8 cellular contexts compared by ENCODE assay signal in the genomic region with DNA sequence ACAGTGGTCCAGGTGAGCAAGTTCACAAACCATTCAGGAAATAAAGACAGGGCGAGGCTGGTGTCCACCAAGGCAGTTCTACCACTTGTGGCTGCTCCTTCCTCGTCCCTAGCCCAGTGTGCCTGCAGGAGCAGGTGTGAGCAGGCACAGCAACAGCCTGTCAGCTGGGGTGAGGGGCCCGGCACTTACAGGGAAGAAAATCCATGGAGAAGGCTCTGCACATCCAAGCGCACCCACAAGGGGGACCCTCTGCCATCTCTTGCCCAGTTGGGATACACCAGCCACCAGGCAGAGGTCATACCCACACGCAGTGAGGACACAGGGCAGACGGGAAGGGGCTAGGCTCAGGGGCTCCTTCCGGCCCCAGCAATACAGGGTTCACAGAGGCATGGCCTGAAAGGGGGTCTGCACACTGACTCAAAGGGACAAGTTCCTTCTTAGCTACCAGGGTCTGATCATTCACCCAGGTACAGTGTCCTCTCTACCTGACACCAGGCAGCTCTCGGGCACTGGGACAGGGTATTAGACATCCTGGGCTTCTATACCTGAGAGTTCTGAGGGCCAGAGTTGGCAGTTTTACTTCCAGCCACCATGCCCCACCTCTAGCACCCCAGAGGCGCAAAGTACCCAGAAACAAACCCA. TPM values are rescaled to one million over a fixed set of nuclear protein-coding genes. Genes with fewer than 3 reads are reported as not detected.
DNase-seq lines count a peak whose midpoint lies in the region; ATAC-seq and TF ChIP-seq lines count a peak whose summit lies in the region.

No MANE protein-coding gene starts in this region.

- no peak overlapping the region for H3K4me3 ChIP-seq in esophagus squamous epithelium

- H3K27ac Mint-ChIP-seq in natural killer cell, result peak overlapping the region; percentile 93 to 98

- H3K27ac ChIP-seq in esophagus squamous epithelium, result peak overlapping the region; percentile 26 to 72 (median 52)

- H3K27me3 Mint-ChIP-seq in natural killer cell (ENCODE audit: low read depth in 2 of 2), result no peaks in the 10 kb centered on the region

- 21 to 65% methylated on average over 4 of the region's 9 CpGs for WGBS in esophagus squamous epithelium, 2 donors

- no peaks in the 10 kb centered on the region for H3K27me3 ChIP-seq in esophagus squamous epithelium

- TF ChIP-seq POLR2A in esophagus squamous epithelium (IDR thresholded peaks at IDR 0.05), result no peak

- H3K4me1 ChIP-seq in esophagus squamous epithelium, result peaks cover 12 to 65% (median 22%) of the 10 kb centered on the region in 3 donors

- peak overlapping the region; percentile 71 for H3K4me3 Mint-ChIP-seq in natural killer cell

- in situ Hi-C loops in SK-MEL-5 (cut with HindIII; ENCODE audit: low pct_unique_long_range_greater_than_20kb, low sequenced_read_pairs), result no loop called here

- H3K36me3 Mint-ChIP-seq in natural killer cell, result no peaks in the 10 kb centered on the region

- H3K9me3 ChIP-seq in esophagus squamous epithelium, result no peaks in the 10 kb centered on the region

- peaks cover 26 to 81% (median 28%) of the 10 kb centered on the region in 3 donors for H3K36me3 ChIP-seq in esophagus squamous epithelium

- TF ChIP-seq CTCF in esophagus squamous epithelium (IDR thresholded peaks at IDR 0.05), result peak in 5 of 6 experiments; percentile 29 to 70 (median 45)
- no peak for TF ChIP-seq CTCF in natural killer cell (IDR thresholded peaks at IDR 0.05)

- DNase-seq in D341Med (ENCODE audit: low spot score) (peak; percentile 85), HuH-7.5 (ENCODE audit: low spot score) (peak; percentile 66), SK-MEL-5 (ENCODE audit: low read depth, low spot score) (peak; percentile 70), esophagus squamous epithelium (lab: John Stamatoyannopoulos, UW) (no peak), natural killer cell (no peak), activated gamma-delta T cell treated with Interleukin-2 at 50 U/mL for 16 hours (no peak), NCI-H187 (lab: John Stamatoyannopoulos, UW) (no peak)

- ATAC-seq in natural killer cell, result no peak
- no peak for ATAC-seq in GM18519 (IDR thresholded peaks at IDR 0.05; ENCODE audit: low FRiP score, unreplicated experiment)

- intact Hi-C loops in esophagus squamous epithelium (cut with DNase I) (loop anchor here (5.0 kb wide), 1 partner anchor 36 kb away; no protein-coding TSS in a partner anchor), natural killer cell (cut with micrococcal nuclease) (no loop called here)

- H3K4me1 Mint-ChIP-seq in natural killer cell, result peaks cover 59 to 76% of the 10 kb centered on the region in 2 donors

- H3K9me3 Mint-ChIP-seq in natural killer cell, result no peaks in the 10 kb centered on the region

RNA-seq across cellular contexts. Expression of a gene that starts 27.0 kb away (rescaled TPM):
- total RNA-seq in SK-MEL-5 (2014; rRNA removed; shearing (Covaris generic)), result 8.7 and 9.4 TPM in 2 replicates
- polyA plus RNA-seq in SK-MEL-5 (2015; cell fraction: cytosol; rRNA removed), result 13.9 and 16.8 TPM in 2 replicates
- 2.0 and 3.0 TPM in 2 replicates for polyA plus RNA-seq in SK-MEL-5 (2015; cell fraction: nucleus; rRNA removed)
- total RNA-seq in esophagus squamous epithelium (10 to 100 TPM; 10.2 to 26.5 (median 16.5) TPM), natural killer cell (10 to 100 TPM; 35.2 to 49.2 (median 37.9) TPM)

RNA-seq across cellular contexts. Expression of a gene that starts 35.4 kb away (rescaled TPM):
- 65.7 and 68.0 TPM in 2 replicates for total RNA-seq in SK-MEL-5 (2014; rRNA removed; shearing (Covaris generic))
- polyA plus RNA-seq in SK-MEL-5 (2015; cell fraction: cytosol; rRNA removed), result 33.8 and 37.9 TPM in 2 replicates
- 8.5 and 12.2 TPM in 2 replicates for polyA plus RNA-seq in SK-MEL-5 (2015; cell fraction: nucleus; rRNA removed)
- total RNA-seq in esophagus squamous epithelium (10 to 100 TPM; 46.9 to 94.0 (median 75.0) TPM), natural killer cell (100 to 1,000 TPM in 1 of 3 donors, 10 to 100 TPM in 2; 66.0 to 104 (median 77.3) TPM)

RNA-seq across cellular contexts. Expression of a gene that starts 37.1 kb away (rescaled TPM):
- 33.7 and 34.5 TPM in 2 replicates for total RNA-seq in SK-MEL-5 (2014; rRNA removed; shearing (Covaris generic))
- 51.3 and 65.3 TPM in 2 replicates for polyA plus RNA-seq in SK-MEL-5 (2015; cell fraction: cytosol; rRNA removed)
- polyA plus RNA-seq in SK-MEL-5 (2015; cell fraction: nucleus; rRNA removed), result 106 and 115 TPM in 2 replicates
- total RNA-seq in esophagus squamous epithelium, result 10 to 100 TPM; 25.4 to 55.5 (median 34.9) TPM
- total RNA-seq in natural killer cell, result 10 to 100 TPM; 66.6 to 71.2 (median 69.8) TPM

RNA-seq across cellular contexts. Expression of a gene that starts 44.6 kb away (rescaled TPM):
- not detected in 2 replicates for total RNA-seq in SK-MEL-5 (2014; rRNA removed; shearing (Covaris generic))
- polyA plus RNA-seq in SK-MEL-5 (2015; cell fraction: cytosol; rRNA removed), result 0.12 and 0.24 TPM in 2 replicates
- not detected in 2 replicates for polyA plus RNA-seq in SK-MEL-5 (2015; cell fraction: nucleus; rRNA removed)
- total RNA-seq in esophagus squamous epithelium (under 1 TPM in 3 of 4 donors, not detected in 1; 0.04 to 0.19 (median 0.06) TPM), natural killer cell (under 1 TPM; 0.35 to 0.61 (median 0.43) TPM)

Comparison
In these comparisons a context has a peak if more than half of its experiments do, and no peak if none do; other contexts are left out.
1. DNase-seq: peak in D341Med (single experiment), HuH-7.5 (single experiment) and SK-MEL-5 (single experiment); none in esophagus squamous epithelium (single experiment), natural killer cell (single experiment), activated gamma-delta T cell treated with Interleukin-2 at 50 U/mL for 16 hours (single experiment) and NCI-H187 (0 of 2).